Comparison of ENCODE assay signal across 10 cellular contexts in the genomic region with DNA sequence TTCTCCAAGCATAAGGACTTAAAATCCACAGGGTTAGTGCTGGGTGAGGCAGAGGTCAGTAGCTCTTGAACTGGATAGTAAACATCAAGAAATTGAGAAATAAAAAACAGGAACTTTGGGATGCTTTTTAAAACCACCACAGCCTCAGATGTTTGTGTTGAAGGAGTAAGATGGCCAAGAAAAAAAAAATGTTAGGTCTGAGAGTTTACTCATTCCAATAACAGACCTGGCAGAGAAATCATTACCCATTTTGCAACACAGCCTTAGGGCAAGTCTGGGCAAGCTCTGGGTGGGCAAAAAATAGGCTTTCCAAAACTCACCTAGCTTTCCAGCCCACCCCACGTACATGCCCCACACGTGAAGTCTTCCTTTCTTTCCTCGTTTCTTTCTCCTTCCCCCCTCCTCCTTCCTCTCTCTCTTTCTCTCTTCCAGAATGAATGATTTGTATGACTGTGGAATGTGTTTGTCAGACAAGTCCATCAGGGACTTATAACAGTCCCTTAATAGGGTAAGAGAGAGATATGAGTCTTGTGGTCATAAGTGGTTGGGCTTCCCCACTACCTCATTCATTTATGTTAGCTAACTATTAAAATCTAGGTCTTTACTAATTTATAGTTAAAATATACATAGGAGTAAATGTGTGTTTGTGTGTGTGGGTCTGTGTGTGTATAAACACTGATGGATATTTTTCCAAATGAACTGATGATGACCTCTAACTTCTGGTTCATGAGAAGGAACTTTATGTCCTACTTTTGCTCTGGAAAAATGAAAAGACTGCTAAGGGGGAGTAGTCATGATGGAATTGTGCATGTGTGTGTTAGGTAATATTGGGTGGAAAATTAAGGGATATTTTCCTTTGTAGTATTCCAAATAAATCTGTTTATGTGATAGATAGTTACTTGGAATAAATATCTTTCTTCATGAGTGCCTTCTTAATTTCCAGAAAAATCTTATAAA. TPM values are rescaled to one million over a fixed set of nuclear protein-coding genes. Genes with fewer than 3 reads are reported as not detected.
A peak's percentile ranks its signal among the peaks of the same experiment; 100 is the strongest.
DNase-seq lines count a peak whose midpoint lies in the region; ATAC-seq and TF ChIP-seq lines count a peak whose summit lies in the region.
"Had no signal": no experiment of that assay in that cellular context is flagged by ENCODE, and none has a peak within 500 bp of the region (broad histone marks: within the 10 kb centered on the region; RNA-seq: fewer than 3 reads in every experiment).

No MANE protein-coding gene starts in this region.

- H3K4me3 ChIP-seq in BJ (ENCODE audit: low read depth, low read length) (no peak overlapping the region), OCI-LY3 (ENCODE audit: low read length) (no peak overlapping the region)

- peak; percentile 53 for ATAC-seq in GM21825 (IDR thresholded peaks at IDR 0.05; ENCODE audit: unreplicated experiment)
- ATAC-seq in GM21447 (IDR thresholded peaks at IDR 0.05; ENCODE audit: unreplicated experiment), result no peak

- DNase-seq in BJ (ENCODE audit: low read depth) (peak; percentile 55), kidney tubule cell (ENCODE audit: low spot score) (peak; percentile 57), NCI-H748 treated with DMSO at 0.1 percent for 48 hours (lab: John Stamatoyannopoulos, UW) (no peak)
- DNase-seq in stimulated activated CD4-positive, alpha-beta T cell treated with anti-CD3 and anti-CD28 coated beads, Interleukin-4, amount 100 ng/mL, for 24 hours, result no peak
- no peak for DNase-seq in activated CD4-positive, alpha-beta T cell treated with anti-CD3 and anti-CD28 coated beads for 4 hours
- DNase-seq: DMS79 treated with DMSO at 0.1 percent for 48 hours, NCI-H2029 treated with DMSO at 0.1 percent for 48 hours had no signal

- H3K9ac ChIP-seq in OCI-LY3 (ENCODE audit: low read length), result no peak overlapping the region

- CTCF ChIA-PET in BJ (lab: Yijun Ruan, JAX), result interaction anchor here (1.6 to 1.7 kb wide), 2 partner anchors 65 to 87 kb away, joined by 3 to 7 read pairs; no protein-coding TSS in a partner anchor

- no peak overlapping the region for H2AFZ ChIP-seq in OCI-LY3 (ENCODE audit: low read depth, low read length)

- no peaks in the 10 kb centered on the region for H4K20me1 ChIP-seq in OCI-LY3 (ENCODE audit: insufficient read depth, low read length)

- no peaks in the 10 kb centered on the region for H3K9me3 ChIP-seq in OCI-LY3 (ENCODE audit: insufficient read depth, low read length)

- no peak overlapping the region for H3K27ac ChIP-seq in OCI-LY3 (ENCODE audit: low read length)

- POLR2A ChIA-PET in BJ (lab: Charles Lee), result no interaction called here

- H3K27me3 ChIP-seq in BJ (ENCODE audit: control insufficient read depth, insufficient read depth, low read length), result no peaks in the 10 kb centered on the region
- no peaks in the 10 kb centered on the region for H3K27me3 ChIP-seq in OCI-LY3 (ENCODE audit: low read depth, low read length)

- peak overlapping the region; percentile 20; the same call in 1 of the 2 replicates for H3K4me2 ChIP-seq in OCI-LY3 (ENCODE audit: low read length)

- H3K79me2 ChIP-seq in OCI-LY3 (ENCODE audit: low read length), result no peaks in the 10 kb centered on the region

- no peaks in the 10 kb centered on the region for H3K36me3 ChIP-seq in BJ (ENCODE audit: control insufficient read depth, insufficient read depth, low read length)
- H3K36me3 ChIP-seq in OCI-LY3 (replicated peaks; ENCODE audit: low read depth, low read length), result no peaks in the 10 kb centered on the region

- peaks cover 26% of the 10 kb centered on the region for H3K4me1 ChIP-seq in OCI-LY3 (ENCODE audit: low read length)

- no peak for TF ChIP-seq CTCF in BJ (IDR thresholded peaks at IDR 0.05; ENCODE audit: insufficient read depth, low read depth, low read length)
- TF ChIP-seq CTCF in OCI-LY3 (IDR thresholded peaks at IDR 0.05; ENCODE audit: low read depth, low read length), result no peak

RNA-seq across cellular contexts. Expression of gene DSE, which starts 18.0 kb away (rescaled TPM):
- 82.1 and 109 TPM in 2 replicates for polyA plus RNA-seq in BJ (2011; rRNA removed)
- 68.6 and 85.1 TPM in 2 replicates for polyA minus RNA-seq in BJ (2011; rRNA and poly(A)+ RNA removed)

Comparison
In these comparisons a context has a peak if more than half of its experiments do, and no peak if none do; other contexts are left out.
1. DNase-seq: peak in BJ (single experiment) and kidney tubule cell (single experiment); none in stimulated activated CD4-positive, alpha-beta T cell treated with anti-CD3 and anti-CD28 coated beads, Interleukin-4, amount 100 ng/mL, for 24 hours (single experiment), NCI-H748 treated with DMSO at 0.1 percent for 48 hours (single experiment) and activated CD4-positive, alpha-beta T cell treated with anti-CD3 and anti-CD28 coated beads for 4 hours (0 of 2).